1 cellular context compared by ENCODE assay signal in the genomic region with DNA sequence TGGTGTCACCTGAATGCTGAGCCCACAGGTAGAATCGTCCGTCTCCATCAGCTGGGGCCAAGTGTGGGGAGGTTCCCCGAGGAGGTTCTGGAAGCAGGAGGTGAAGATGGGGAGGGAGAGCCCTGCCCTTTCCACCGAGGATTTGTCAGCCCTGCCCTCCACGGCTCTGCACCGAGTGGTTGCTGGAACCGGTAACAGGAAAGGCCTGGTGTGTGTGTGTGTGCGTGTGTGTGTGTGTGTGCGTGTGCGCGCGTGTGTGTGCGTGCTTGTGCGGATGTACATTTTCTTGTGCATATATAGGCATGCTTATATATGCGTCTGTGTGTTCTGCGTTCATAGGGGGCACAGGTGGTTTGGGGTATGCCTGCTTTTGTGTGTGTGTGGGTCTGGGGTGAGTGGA.
TF ChIP-seq lines count a peak whose summit lies in the region.

No MANE protein-coding gene starts in this region.

TF ChIP-seq in HEK293, 187 proteins besides CTCF, POLR2A, EP300 and RAD21 (continued from another document):
- TF ChIP-seq, protein P1, sequence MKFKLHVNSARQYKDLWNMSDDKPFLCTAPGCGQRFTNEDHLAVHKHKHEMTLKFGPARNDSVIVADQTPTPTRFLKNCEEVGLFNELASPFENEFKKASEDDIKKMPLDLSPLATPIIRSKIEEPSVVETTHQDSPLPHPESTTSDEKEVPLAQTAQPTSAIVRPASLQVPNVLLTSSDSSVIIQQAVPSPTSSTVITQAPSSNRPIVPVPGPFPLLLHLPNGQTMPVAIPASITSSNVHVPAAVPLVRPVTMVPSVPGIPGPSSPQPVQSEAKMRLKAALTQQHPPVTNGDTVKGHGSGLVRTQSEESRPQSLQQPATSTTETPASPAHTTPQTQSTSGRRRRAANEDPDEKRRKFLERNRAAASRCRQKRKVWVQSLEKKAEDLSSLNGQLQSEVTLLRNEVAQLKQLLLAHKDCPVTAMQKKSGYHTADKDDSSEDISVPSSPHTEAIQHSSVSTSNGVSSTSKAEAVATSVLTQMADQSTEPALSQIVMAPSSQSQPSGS (tag by site-specific recombination; IDR thresholded peaks at IDR 0.05; ENCODE audit: low read depth), result no peak
- TF ChIP-seq RBAK (tag by site-specific recombination; IDR thresholded peaks at IDR 0.05), result no peak
- TF ChIP-seq, protein P2, sequence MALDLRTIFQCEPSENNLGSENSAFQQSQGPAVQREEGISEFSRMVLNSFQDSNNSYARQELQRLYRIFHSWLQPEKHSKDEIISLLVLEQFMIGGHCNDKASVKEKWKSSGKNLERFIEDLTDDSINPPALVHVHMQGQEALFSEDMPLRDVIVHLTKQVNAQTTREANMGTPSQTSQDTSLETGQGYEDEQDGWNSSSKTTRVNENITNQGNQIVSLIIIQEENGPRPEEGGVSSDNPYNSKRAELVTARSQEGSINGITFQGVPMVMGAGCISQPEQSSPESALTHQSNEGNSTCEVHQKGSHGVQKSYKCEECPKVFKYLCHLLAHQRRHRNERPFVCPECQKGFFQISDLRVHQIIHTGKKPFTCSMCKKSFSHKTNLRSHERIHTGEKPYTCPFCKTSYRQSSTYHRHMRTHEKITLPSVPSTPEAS (tag by site-specific recombination; IDR thresholded peaks at IDR 0.05), result peak; percentile 93
- peak; percentile 45; the same call in 1 of the 2 replicates for TF ChIP-seq SCRT2 (tag by site-specific recombination; IDR thresholded peaks at IDR 0.05)
- no peak for TF ChIP-seq ZNF670 (tag by site-specific recombination; IDR thresholded peaks at IDR 0.05; ENCODE audit: low read depth)
- no peak for TF ChIP-seq EGR2 (tag by site-specific recombination; IDR thresholded peaks at IDR 0.05; ENCODE audit: low read depth)
- TF ChIP-seq SCRT1 (tag by site-specific recombination; IDR thresholded peaks at IDR 0.05; ENCODE audit: borderline replicate concordance), result 0 out of 2 replicates have a peak, but pooled peaks have one; percentile 14
- no peak for TF ChIP-seq ZNF239 (tag by site-specific recombination; IDR thresholded peaks at IDR 0.05)
- TF ChIP-seq KLF1 (tag by site-specific recombination; IDR thresholded peaks at IDR 0.05), result no peak
- peak; percentile 75; the same call in 1 of the 2 replicates for TF ChIP-seq ZNF600 (tag by site-specific recombination; IDR thresholded peaks at IDR 0.05)
- TF ChIP-seq ZNF324 (tag by site-specific recombination; IDR thresholded peaks at IDR 0.05), result no peak
- TF ChIP-seq ZNF664 (tag by site-specific recombination; IDR thresholded peaks at IDR 0.05), result peak; percentile 23; the same call in 1 of the 2 replicates
- no peak for TF ChIP-seq ZNF350 (tag by site-specific recombination; IDR thresholded peaks at IDR 0.05)
- no peak for TF ChIP-seq GLI2 (tag by site-specific recombination; IDR thresholded peaks at IDR 0.05; ENCODE audit: borderline replicate concordance, low read depth)
- TF ChIP-seq, protein P3, sequence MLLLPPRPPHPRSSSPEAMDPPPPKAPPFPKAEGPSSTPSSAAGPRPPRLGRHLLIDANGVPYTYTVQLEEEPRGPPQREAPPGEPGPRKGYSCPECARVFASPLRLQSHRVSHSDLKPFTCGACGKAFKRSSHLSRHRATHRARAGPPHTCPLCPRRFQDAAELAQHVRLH (tag by site-specific recombination; IDR thresholded peaks at IDR 0.05), result no peak
- TF ChIP-seq WT1 (tag by site-specific recombination; IDR thresholded peaks at IDR 0.05), result peak; percentile 38; the same call in 1 of the 2 replicates
- no peak for TF ChIP-seq ZNF2 (tag by site-specific recombination; IDR thresholded peaks at IDR 0.05)
- no peak for TF ChIP-seq KLF16 (tag by site-specific recombination; IDR thresholded peaks at IDR 0.05)
- TF ChIP-seq, protein P4, sequence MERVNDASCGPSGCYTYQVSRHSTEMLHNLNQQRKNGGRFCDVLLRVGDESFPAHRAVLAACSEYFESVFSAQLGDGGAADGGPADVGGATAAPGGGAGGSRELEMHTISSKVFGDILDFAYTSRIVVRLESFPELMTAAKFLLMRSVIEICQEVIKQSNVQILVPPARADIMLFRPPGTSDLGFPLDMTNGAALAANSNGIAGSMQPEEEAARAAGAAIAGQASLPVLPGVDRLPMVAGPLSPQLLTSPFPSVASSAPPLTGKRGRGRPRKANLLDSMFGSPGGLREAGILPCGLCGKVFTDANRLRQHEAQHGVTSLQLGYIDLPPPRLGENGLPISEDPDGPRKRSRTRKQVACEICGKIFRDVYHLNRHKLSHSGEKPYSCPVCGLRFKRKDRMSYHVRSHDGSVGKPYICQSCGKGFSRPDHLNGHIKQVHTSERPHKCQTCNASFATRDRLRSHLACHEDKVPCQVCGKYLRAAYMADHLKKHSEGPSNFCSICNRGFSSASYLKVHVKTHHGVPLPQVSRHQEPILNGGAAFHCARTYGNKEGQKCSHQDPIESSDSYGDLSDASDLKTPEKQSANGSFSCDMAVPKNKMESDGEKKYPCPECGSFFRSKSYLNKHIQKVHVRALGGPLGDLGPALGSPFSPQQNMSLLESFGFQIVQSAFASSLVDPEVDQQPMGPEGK (tag by site-specific recombination; IDR thresholded peaks at IDR 0.05), result peak; percentile 18; the same call in 1 of the 2 replicates
- TF ChIP-seq ZSCAN23 (tag by site-specific recombination; IDR thresholded peaks at IDR 0.05), result no peak
- no peak for TF ChIP-seq ZNF112 (tag by site-specific recombination; IDR thresholded peaks at IDR 0.05)
- TF ChIP-seq, protein P5, sequence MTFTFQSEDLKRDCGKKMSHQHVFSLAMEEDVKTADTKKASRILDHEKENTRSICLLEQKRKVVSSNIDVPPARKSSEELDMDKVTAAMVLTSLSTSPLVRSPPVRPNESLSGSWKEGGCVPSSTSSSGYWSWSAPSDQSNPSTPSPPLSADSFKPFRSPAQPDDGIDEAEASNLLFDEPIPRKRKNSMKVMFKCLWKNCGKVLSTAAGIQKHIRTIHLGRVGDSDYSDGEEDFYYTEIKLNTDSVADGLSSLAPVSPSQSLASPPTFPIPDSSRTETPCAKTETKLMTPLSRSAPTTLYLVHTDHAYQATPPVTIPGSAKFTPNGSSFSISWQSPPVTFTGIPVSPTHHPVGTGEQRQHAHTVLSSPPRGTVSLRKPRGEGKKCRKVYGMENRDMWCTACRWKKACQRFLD (tag by site-specific recombination; IDR thresholded peaks at IDR 0.05), result no peak
- TF ChIP-seq, protein P6, sequence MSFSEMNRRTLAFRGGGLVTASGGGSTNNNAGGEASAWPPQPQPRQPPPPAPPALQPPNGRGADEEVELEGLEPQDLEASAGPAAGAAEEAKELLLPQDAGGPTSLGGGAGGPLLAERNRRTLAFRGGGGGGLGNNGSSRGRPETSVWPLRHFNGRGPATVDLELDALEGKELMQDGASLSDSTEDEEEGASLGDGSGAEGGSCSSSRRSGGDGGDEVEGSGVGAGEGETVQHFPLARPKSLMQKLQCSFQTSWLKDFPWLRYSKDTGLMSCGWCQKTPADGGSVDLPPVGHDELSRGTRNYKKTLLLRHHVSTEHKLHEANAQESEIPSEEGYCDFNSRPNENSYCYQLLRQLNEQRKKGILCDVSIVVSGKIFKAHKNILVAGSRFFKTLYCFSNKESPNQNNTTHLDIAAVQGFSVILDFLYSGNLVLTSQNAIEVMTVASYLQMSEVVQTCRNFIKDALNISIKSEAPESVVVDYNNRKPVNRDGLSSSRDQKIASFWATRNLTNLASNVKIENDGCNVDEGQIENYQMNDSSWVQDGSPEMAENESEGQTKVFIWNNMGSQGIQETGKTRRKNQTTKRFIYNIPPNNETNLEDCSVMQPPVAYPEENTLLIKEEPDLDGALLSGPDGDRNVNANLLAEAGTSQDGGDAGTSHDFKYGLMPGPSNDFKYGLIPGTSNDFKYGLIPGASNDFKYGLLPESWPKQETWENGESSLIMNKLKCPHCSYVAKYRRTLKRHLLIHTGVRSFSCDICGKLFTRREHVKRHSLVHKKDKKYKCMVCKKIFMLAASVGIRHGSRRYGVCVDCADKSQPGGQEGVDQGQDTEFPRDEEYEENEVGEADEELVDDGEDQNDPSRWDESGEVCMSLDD (tag by site-specific recombination; IDR thresholded peaks at IDR 0.05), result 0 out of 2 replicates have a peak, but pooled peaks have one; percentile 20
